21 cellular contexts compared by ENCODE assay signal in the genomic region with DNA sequence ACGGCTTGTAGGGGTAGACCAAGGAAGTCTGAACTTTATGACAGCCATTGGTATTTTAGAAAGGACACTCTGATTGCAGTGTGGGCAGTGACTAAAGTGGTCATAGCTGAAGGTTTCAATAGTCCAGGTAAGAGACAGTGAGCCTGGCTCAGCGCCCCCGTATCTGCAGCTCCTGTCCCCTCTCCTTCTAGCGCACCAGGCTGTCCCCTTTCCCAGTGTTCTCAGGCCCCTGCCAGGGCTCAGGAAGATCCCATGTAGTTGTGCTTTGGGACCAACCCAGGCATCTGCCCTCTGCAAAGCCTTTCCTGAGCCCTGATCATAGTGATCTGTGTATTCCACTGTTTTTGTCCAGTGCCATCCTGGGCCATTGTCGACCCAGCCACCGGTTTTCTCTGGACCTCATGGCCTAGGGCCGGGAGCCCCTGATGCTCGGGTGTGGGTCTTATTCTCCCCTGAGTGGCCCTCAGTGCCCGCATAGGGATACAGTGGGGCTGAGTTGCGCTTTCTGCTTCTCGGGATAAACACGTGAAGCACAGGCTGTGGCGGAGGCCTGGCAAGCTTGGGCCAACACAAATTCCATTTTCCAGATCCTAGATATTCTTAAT.
"Had no signal": no experiment of that assay in that cellular context is flagged by ENCODE, and none has a peak within 500 bp of the region (broad histone marks: within the 10 kb centered on the region; RNA-seq: fewer than 3 reads in every experiment).

No MANE protein-coding gene starts in this region.

- H3K27ac Mint-ChIP-seq: IgD-negative memory B cell had no signal

- H3K4me1 Mint-ChIP-seq: IgD-negative memory B cell had no signal

- ATAC-seq: K562, Panc1, PC-3 had no signal

- H3K4me3 Mint-ChIP-seq: IgD-negative memory B cell had no signal

- H3K36me3 Mint-ChIP-seq: IgD-negative memory B cell had no signal

- DNase-seq: Kasumi-1, MM.1S, MV-4-11, NCI-H1048, NCI-H1105, NCI-H1417, NCI-H1436 treated with DMSO at 0.1 percent for 48 hours, NCI-H187, NCI-H2029, NCI-H2081 treated with DMSO at 0.1 percent for 48 hours, NCI-H2171, NCI-H226, NCI-H446, NCI-H510A, NCI-H524 treated with DMSO at 0.1 percent for 48 hours, NCI-H774, PC-3, SK-N-SH had no signal
